ENCODE assay signal across 30 cellular contexts in the genomic region with DNA sequence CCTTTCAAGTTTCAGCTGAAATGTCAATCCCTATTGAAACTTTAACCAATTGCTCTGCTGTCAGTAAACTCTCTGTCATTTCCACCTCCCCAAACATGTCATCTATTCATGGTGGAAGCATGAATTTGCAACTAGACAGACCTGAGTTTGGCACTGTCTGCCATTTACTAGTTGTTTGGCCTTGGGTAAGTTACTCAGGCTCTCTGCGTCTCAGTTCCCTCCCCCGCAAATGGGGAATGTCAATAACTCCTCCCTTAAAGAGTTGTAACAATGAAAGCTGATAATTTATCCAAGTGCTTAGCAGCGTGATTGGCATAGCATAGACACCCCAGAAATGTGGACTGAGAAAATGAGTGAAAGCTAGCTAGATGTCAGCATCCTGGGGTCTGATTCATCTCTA.
"Had no signal": no experiment of that assay in that cellular context is flagged by ENCODE, and none has a peak within 500 bp of the region (broad histone marks: within the 10 kb centered on the region; RNA-seq: fewer than 3 reads in every experiment).

No MANE protein-coding gene starts in this region.

- H3K9me3 Mint-ChIP-seq: natural killer cell treated with Interleukin-12 subunit alpha and Interleukin-12 subunit beta and Interleukin-15 and Interleukin-18, amount 100 ng/mL, for 72 hours; neural crest cell; stimulated activated memory B cell treated with anti-CD40 and anti-IgM and Interleukin-4, amounts not matched to agents 10 μg/mL and 1 μg/mL and 100 μg/mL, for 72 hours; stimulated activated naive CD8-positive, alpha-beta T cell treated with anti-CD3 and anti-CD28 coated beads, Interleukin-15, amount 100 ng/mL, for 72 hours had no signal

- H3K4me2 ChIP-seq: smooth muscle cell had no signal

- H3K27ac ChIP-seq: ovary, prostate gland, right lobe of liver, skin epidermis, spleen, suprapubic skin, thoracic aorta, thyroid gland, tibial nerve, upper lobe of left lung, vagina had no signal

- H3K27ac Mint-ChIP-seq: naive thymus-derived CD8-positive, alpha-beta T cell; natural killer cell treated with Interleukin-12 subunit alpha and Interleukin-12 subunit beta and Interleukin-15 and Interleukin-18, amount 100 ng/mL, for 72 hours; stimulated activated memory B cell treated with anti-CD40 and anti-IgM and Interleukin-4, amounts not matched to agents 10 μg/mL and 1 μg/mL and 100 μg/mL, for 72 hours; stimulated activated naive CD8-positive, alpha-beta T cell treated with anti-CD3 and anti-CD28 coated beads, Interleukin-15, amount 100 ng/mL, for 72 hours had no signal

- H3K36me3 ChIP-seq: ovary, prostate gland, right lobe of liver, spleen, suprapubic skin, thoracic aorta, thyroid gland, tibial nerve, upper lobe of left lung, vagina had no signal

- H3K4me3 ChIP-seq: ovary, prostate gland, right lobe of liver, skin epidermis, smooth muscle cell, spleen, suprapubic skin, thoracic aorta, thyroid gland, tibial nerve, upper lobe of left lung, vagina had no signal

- H3K4me1 ChIP-seq: prostate gland, right lobe of liver, suprapubic skin, thyroid gland, tibial nerve, vagina had no signal

- H3K4me1 Mint-ChIP-seq: naive thymus-derived CD8-positive, alpha-beta T cell; neural crest cell; stimulated activated memory B cell treated with anti-CD40 and anti-IgM and Interleukin-4, amounts not matched to agents 10 μg/mL and 1 μg/mL and 100 μg/mL, for 72 hours; stimulated activated naive CD8-positive, alpha-beta T cell treated with anti-CD3 and anti-CD28 coated beads, Interleukin-15, amount 100 ng/mL, for 72 hours had no signal

- H3K27me3 Mint-ChIP-seq: stimulated activated memory B cell treated with anti-CD40 and anti-IgM and Interleukin-4, amounts not matched to agents 10 μg/mL and 1 μg/mL and 100 μg/mL, for 72 hours had no signal

- FAIRE-seq: urothelium cell line had no signal

- H3K9me3 ChIP-seq: ovary, prostate gland, right lobe of liver, thoracic aorta, thyroid gland, tibial nerve, upper lobe of left lung, vagina had no signal

- DNase-seq: naive thymus-derived CD8-positive, alpha-beta T cell; nephron progenitor cell; occipital lobe; right cardiac atrium; right lobe of liver; spleen; stimulated activated CD4-positive, alpha-beta T cell treated with anti-CD3 and anti-CD28 coated beads, Interleukin-12 subunit alpha, Interleukin-12 subunit beta, amount 100 ng/mL, for 4 hours; stimulated activated CD4-positive, alpha-beta T cell treated with anti-CD3 and anti-CD28 coated beads, Interleukin-1b, Interleukin-23, amount 100 ng/mL, for 48 hours; stimulated activated CD4-positive, alpha-beta T cell treated with anti-CD3 and anti-CD28 coated beads, Interleukin-4, amount 100 ng/mL, for 1 hour; stimulated activated CD4-positive, alpha-beta T cell treated with anti-CD3 and anti-CD28 coated beads, Interleukin-4, amount 100 ng/mL, for 4 hours; stimulated activated CD8-positive, alpha-beta memory T cell treated with anti-CD3 and anti-CD28 coated beads, Interleukin-4, amount 100 ng/mL, for 48 hours; stimulated activated naive CD4-positive, alpha-beta T cell; stimulated activated naive CD8-positive, alpha-beta T cell treated with anti-CD3 and anti-CD28 coated beads, Interleukin-15, amount 100 ng/mL, for 72 hours; stimulated activated naive CD8-positive, alpha-beta T cell treated with anti-CD3 and anti-CD28 coated beads, Interleukin-15, Interleukin-2, amounts not matched to agents 100 U/mL and 50 U/mL, for 24 hours; substantia nigra; thyroid gland; trophoblast cell; upper lobe of left lung had no signal

- H3K27me3 ChIP-seq: ovary, right lobe of liver, spleen, suprapubic skin, thyroid gland, tibial nerve, upper lobe of left lung, vagina had no signal

- H3K4me3 Mint-ChIP-seq: naive thymus-derived CD8-positive, alpha-beta T cell; natural killer cell treated with Interleukin-12 subunit alpha and Interleukin-12 subunit beta and Interleukin-15 and Interleukin-18, amount 100 ng/mL, for 72 hours; nephron progenitor cell; neural crest cell; stimulated activated memory B cell treated with anti-CD40 and anti-IgM and Interleukin-4, amounts not matched to agents 10 μg/mL and 1 μg/mL and 100 μg/mL, for 72 hours; stimulated activated naive CD8-positive, alpha-beta T cell treated with anti-CD3 and anti-CD28 coated beads, Interleukin-15, amount 100 ng/mL, for 72 hours had no signal

- H3K36me3 Mint-ChIP-seq: naive thymus-derived CD8-positive, alpha-beta T cell; natural killer cell treated with Interleukin-12 subunit alpha and Interleukin-12 subunit beta and Interleukin-15 and Interleukin-18, amount 100 ng/mL, for 72 hours; stimulated activated memory B cell treated with anti-CD40 and anti-IgM and Interleukin-4, amounts not matched to agents 10 μg/mL and 1 μg/mL and 100 μg/mL, for 72 hours had no signal
